8 cellular contexts compared by ENCODE assay signal in genomic region chr17:17723354-17724261, GRCh38. TPM values are rescaled to one million over a fixed set of nuclear protein-coding genes. Genes with fewer than 3 reads are reported as not detected.
DNase-seq lines count a peak whose midpoint lies in the region; ATAC-seq, FAIRE-seq and TF ChIP-seq lines count a peak whose summit lies in the region.

No MANE protein-coding gene starts in this region.

- DNase-seq in NCI-H69 (lab: John Stamatoyannopoulos, UW): peak; percentile 91
- peak; percentile 89 for DNase-seq in astrocyte (ENCODE audit: low read depth)
- DNase-seq in skeletal muscle cell (ENCODE audit: low read depth): peak; percentile 49
- no peak for DNase-seq in OCI-M1 (lab: John Stamatoyannopoulos, UW)

- H3K27me3 Mint-ChIP-seq in astrocyte (ENCODE audit: low read depth, unreplicated experiment): no peaks in the 10 kb centered on the region

- H3K4me2 ChIP-seq in astrocyte (ENCODE audit: low read length): peak overlapping the region; percentile 98

- peaks cover 80% of the 10 kb centered on the region for H3K79me2 ChIP-seq in astrocyte (ENCODE audit: insufficient read depth, low read length)

- peaks cover 3% of the 10 kb centered on the region for H3K9me3 Mint-ChIP-seq in astrocyte (ENCODE audit: unreplicated experiment)

- H3K27ac ChIP-seq in astrocyte (ENCODE audit: low read depth, low read length): peak overlapping the region; percentile 57

- peaks cover 43% of the 10 kb centered on the region for H3K4me1 Mint-ChIP-seq in astrocyte (ENCODE audit: low read depth, unreplicated experiment)

- no peak for FAIRE-seq in astrocyte (lab: Jason Lieb, UNC)

- TF ChIP-seq CTCF in GM12875 (IDR thresholded peaks at IDR 0.05; ENCODE audit: borderline replicate concordance, insufficient read depth, low read depth, low read length) (no peak), astrocyte (IDR thresholded peaks at IDR 0.05; ENCODE audit: insufficient read depth, low read depth, low read length) (no peak)

- H3K9me3 ChIP-seq in astrocyte (ENCODE audit: insufficient read depth, low read depth, low read length): no peaks in the 10 kb centered on the region
- no peaks in the 10 kb centered on the region for H3K9me3 ChIP-seq in iPS-15b (ENCODE audit: control insufficient read depth, insufficient read depth, low read length)

- H3K36me3 ChIP-seq in astrocyte (ENCODE audit: insufficient read depth, low read length) (no peaks in the 10 kb centered on the region), iPS-15b (ENCODE audit: control insufficient read depth, insufficient read depth, low read length) (no peaks in the 10 kb centered on the region)

- no peaks in the 10 kb centered on the region for H3K27me3 ChIP-seq in astrocyte (ENCODE audit: insufficient read depth, low read length)
- H3K27me3 ChIP-seq in iPS-15b (ENCODE audit: control insufficient read depth, insufficient read depth, low read length): peaks cover 92% of the 10 kb centered on the region

- ATAC-seq in HG02870 (IDR thresholded peaks at IDR 0.05; ENCODE audit: unreplicated experiment) (no peak), GM18858 (IDR thresholded peaks at IDR 0.05; ENCODE audit: unreplicated experiment) (no peak)

- peak overlapping the region; percentile 45 for H2AFZ ChIP-seq in astrocyte (ENCODE audit: low read depth, low read length)

- peaks cover 83% of the 10 kb centered on the region for H4K20me1 ChIP-seq in astrocyte (ENCODE audit: insufficient read depth, low read length)

- peaks cover 41% of the 10 kb centered on the region for H3K4me1 ChIP-seq in astrocyte (ENCODE audit: insufficient read depth, low read length)
- H3K4me1 ChIP-seq in iPS-15b (ENCODE audit: control insufficient read depth, insufficient read depth, low read length): peaks cover 9% of the 10 kb centered on the region

- H3K4me3 ChIP-seq in GM12875 (ENCODE audit: low read depth, low read length) (peak overlapping the region; percentile 85), astrocyte (ENCODE audit: insufficient read depth, low read depth, low read length) (peak overlapping the region; percentile 63), iPS-15b (ENCODE audit: low read depth, low read length) (peak overlapping the region; percentile 56), skeletal muscle cell (ENCODE audit: low read depth, low read length) (peak overlapping the region; percentile 61)

- H3K4me3 Mint-ChIP-seq in astrocyte (ENCODE audit: unreplicated experiment): peak overlapping the region; percentile 90

- H3K9ac ChIP-seq in astrocyte (ENCODE audit: low read length) (peak overlapping the region; percentile 77), iPS-15b (ENCODE audit: low read depth, low read length) (no peak overlapping the region)

- H3K27ac Mint-ChIP-seq in astrocyte (ENCODE audit: unreplicated experiment): peak overlapping the region; percentile 94

- peaks cover 6% of the 10 kb centered on the region for H3K36me3 Mint-ChIP-seq in astrocyte (ENCODE audit: low read depth, unreplicated experiment)

RNA-seq across cellular contexts. Expression of gene RAI1, which starts 42.4 kb away (rescaled TPM):
- total RNA-seq in astrocyte: 39.1 and 39.8 TPM in 2 replicates
